11 cellular contexts compared by ENCODE assay signal in genomic region chr11:83219095-83219494, GRCh38. TPM values are rescaled to one million over a fixed set of nuclear protein-coding genes. Genes with fewer than 3 reads are reported as not detected.
DNase-seq lines count a peak whose midpoint lies in the region; ATAC-seq and TF ChIP-seq lines count a peak whose summit lies in the region.
"Had no signal": no experiment of that assay in that cellular context is flagged by ENCODE, and none has a peak within 500 bp of the region (broad histone marks: within the 10 kb centered on the region; RNA-seq: fewer than 3 reads in every experiment).

No MANE protein-coding gene starts in this region.

- no peaks in the 10 kb centered on the region for H3K27me3 ChIP-seq in BJ (ENCODE audit: control insufficient read depth, insufficient read depth, low read length)
- H3K27me3 ChIP-seq: pancreas had no signal

- DNase-seq in BJ (ENCODE audit: low read depth), result no peak
- no peak for DNase-seq in GM13977 (ENCODE audit: low spot score)
- DNase-seq in NCI-H526 treated with DMSO at 0.1 percent for 48 hours (lab: John Stamatoyannopoulos, UW), result peak; percentile 30
- DNase-seq in fibroblast of pulmonary artery (ENCODE audit: low read depth), result no peak
- no peak for DNase-seq in A172 (ENCODE audit: low spot score)
- DNase-seq in nucleus accumbens (lab: John Stamatoyannopoulos, UW), result no peak
- no peak for DNase-seq in NOMO-1 treated with dmso at 0.1 percent for 144 hours (lab: John Stamatoyannopoulos, UW; ENCODE audit: unreplicated experiment)
- DNase-seq: activated naive CD4-positive, alpha-beta T cell treated with anti-CD3 and anti-CD28 coated beads for 36 hours; NCI-H446 treated with DMSO at 0.1 percent for 48 hours had no signal

- CTCF ChIA-PET in BJ (lab: Yijun Ruan, JAX), result interaction anchor here (0.6 to 0.7 kb wide), 2 partner anchors 31 to 596 kb away, joined by 3 to 4 read pairs; no protein-coding TSS in a partner anchor

- H3K4me3 ChIP-seq in BJ (ENCODE audit: low read depth, low read length) (no peak overlapping the region), fibroblast of pulmonary artery (replicated peaks; ENCODE audit: low read depth, low read length) (no peak overlapping the region)
- H3K4me3 ChIP-seq: pancreas had no signal

- peak; percentile 30; the same call in 1 of the 2 replicates for TF ChIP-seq CTCF in BJ (IDR thresholded peaks at IDR 0.05; ENCODE audit: insufficient read depth, low read depth, low read length)
- peak; percentile 16 for TF ChIP-seq CTCF in GM13977 (IDR thresholded peaks at IDR 0.05; ENCODE audit: extremely low read depth, insufficient read depth, missing control alignments)
- TF ChIP-seq CTCF in fibroblast of pulmonary artery (IDR thresholded peaks at IDR 0.05; ENCODE audit: low read length, missing control alignments), result peak; percentile 7

- ATAC-seq in activated CD4-positive, CD25-positive, alpha-beta regulatory T cell treated with anti-CD3 and anti-CD28 coated beads, Interleukin-2, amount 50 U/mL, for 24 hours, result no peak
- ATAC-seq: pancreas had no signal

- POLR2A ChIA-PET in BJ (lab: Charles Lee), result no interaction called here

- no peaks in the 10 kb centered on the region; the same call in 1 of the 2 replicates for H3K36me3 ChIP-seq in BJ (ENCODE audit: control insufficient read depth, insufficient read depth, low read length)

- in situ Hi-C loops in GM13977 (cut with MboI; ENCODE audit: low pct_unique_long_range_greater_than_20kb, low sequenced_read_pairs, unreplicated experiment), result no loop called here

RNA-seq across cellular contexts. Expression of gene ANKRD42, which starts 25.6 kb away (rescaled TPM):
- polyA plus RNA-seq in BJ (2011; rRNA removed), result 5.1 and 9.1 TPM in 2 replicates
- 4.3 and 4.4 TPM in 2 replicates for polyA minus RNA-seq in BJ (2011; rRNA and poly(A)+ RNA removed)
- 7.0 and 11.1 TPM in 2 replicates for total RNA-seq in A172 (2014; rRNA removed; shearing (Covaris generic))
